ENCODE assay signal across 1 cellular context in the genomic region with DNA sequence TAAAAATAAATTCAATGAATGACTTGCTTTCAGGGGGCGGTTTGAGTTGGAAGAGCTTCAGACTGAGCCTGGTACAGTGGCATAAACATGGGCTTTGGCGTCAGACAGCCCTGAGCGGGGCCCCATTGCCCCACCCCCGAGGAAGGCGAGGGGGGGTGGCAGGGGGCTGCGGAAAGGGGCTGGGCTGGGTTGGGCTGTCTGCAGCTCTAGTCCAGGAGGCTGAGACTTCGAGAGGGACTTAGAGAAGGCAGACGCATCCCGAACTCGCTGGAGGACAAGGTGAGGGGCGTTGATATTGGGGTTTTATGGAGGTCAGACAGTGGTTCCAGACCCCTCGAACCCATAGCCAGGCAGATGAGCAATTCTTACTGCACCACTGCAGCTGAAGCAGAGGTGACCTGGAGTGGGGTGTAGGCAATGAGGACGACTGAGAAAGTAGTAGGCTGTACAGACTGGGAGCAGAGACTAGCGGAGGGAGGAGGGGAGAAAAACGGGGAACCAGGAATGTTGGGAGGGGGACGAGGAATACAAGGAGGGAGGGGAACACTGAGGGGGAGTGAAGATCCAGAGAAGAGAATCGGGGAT.
A peak's percentile ranks its signal among the peaks of the same experiment; 100 is the strongest.
TF ChIP-seq lines count a peak whose summit lies in the region.

A gene with protein sequence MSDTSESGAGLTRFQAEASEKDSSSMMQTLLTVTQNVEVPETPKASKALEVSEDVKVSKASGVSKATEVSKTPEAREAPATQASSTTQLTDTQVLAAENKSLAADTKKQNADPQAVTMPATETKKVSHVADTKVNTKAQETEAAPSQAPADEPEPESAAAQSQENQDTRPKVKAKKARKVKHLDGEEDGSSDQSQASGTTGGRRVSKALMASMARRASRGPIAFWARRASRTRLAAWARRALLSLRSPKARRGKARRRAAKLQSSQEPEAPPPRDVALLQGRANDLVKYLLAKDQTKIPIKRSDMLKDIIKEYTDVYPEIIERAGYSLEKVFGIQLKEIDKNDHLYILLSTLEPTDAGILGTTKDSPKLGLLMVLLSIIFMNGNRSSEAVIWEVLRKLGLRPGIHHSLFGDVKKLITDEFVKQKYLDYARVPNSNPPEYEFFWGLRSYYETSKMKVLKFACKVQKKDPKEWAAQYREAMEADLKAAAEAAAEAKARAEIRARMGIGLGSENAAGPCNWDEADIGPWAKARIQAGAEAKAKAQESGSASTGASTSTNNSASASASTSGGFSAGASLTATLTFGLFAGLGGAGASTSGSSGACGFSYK (plus strand): TSS at position 222 of the 585 bp plus-strand sequence. CDS start 1,587 bp downstream, outside the sequence.

TF ChIP-seq in H1, 55 proteins besides CTCF, POLR2A, EP300 and RAD21:
- TF ChIP-seq TEAD4 (IDR thresholded peaks at IDR 0.05; ENCODE audit: low read depth, low read length) (0 out of 2 replicates have a peak, but pooled peaks have one; percentile 36), CHD2 (IDR thresholded peaks at IDR 0.05; ENCODE audit: low read length) (no peak), TAF1 (IDR thresholded peaks at IDR 0.05; ENCODE audit: low read depth, low read length) (peak; percentile 21; the same call in 1 of the 2 replicates), KDM4A (IDR thresholded peaks at IDR 0.05; ENCODE audit: low read depth, low read length, severe bottlenecking) (peak; percentile 21), CTBP2 (IDR thresholded peaks at IDR 0.05; ENCODE audit: borderline replicate concordance, insufficient read depth, insufficient read length, low read length) (no peak), TCF12 (IDR thresholded peaks at IDR 0.05; ENCODE audit: low read depth, low read length) (no peak), CEBPB (IDR thresholded peaks at IDR 0.05; ENCODE audit: low read depth, low read length) (no peak), POLR2AphosphoS5 (IDR thresholded peaks at IDR 0.05; ENCODE audit: low read depth, low read length) (no peak), GABPA (IDR thresholded peaks at IDR 0.05; ENCODE audit: borderline replicate concordance, insufficient read depth, low read length) (no peak), SP4 (IDR thresholded peaks at IDR 0.05; ENCODE audit: low read length) (no peak)
- TF ChIP-seq, protein P1, sequence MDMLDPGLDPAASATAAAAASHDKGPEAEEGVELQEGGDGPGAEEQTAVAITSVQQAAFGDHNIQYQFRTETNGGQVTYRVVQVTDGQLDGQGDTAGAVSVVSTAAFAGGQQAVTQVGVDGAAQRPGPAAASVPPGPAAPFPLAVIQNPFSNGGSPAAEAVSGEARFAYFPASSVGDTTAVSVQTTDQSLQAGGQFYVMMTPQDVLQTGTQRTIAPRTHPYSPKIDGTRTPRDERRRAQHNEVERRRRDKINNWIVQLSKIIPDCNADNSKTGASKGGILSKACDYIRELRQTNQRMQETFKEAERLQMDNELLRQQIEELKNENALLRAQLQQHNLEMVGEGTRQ (IDR thresholded peaks at IDR 0.05; ENCODE audit: low read length), result no peak
- TF ChIP-seq, protein P2, sequence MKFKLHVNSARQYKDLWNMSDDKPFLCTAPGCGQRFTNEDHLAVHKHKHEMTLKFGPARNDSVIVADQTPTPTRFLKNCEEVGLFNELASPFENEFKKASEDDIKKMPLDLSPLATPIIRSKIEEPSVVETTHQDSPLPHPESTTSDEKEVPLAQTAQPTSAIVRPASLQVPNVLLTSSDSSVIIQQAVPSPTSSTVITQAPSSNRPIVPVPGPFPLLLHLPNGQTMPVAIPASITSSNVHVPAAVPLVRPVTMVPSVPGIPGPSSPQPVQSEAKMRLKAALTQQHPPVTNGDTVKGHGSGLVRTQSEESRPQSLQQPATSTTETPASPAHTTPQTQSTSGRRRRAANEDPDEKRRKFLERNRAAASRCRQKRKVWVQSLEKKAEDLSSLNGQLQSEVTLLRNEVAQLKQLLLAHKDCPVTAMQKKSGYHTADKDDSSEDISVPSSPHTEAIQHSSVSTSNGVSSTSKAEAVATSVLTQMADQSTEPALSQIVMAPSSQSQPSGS (IDR thresholded peaks at IDR 0.05; ENCODE audit: low read length), result no peak
